In genomic region chrX:1378306-1378758, GRCh38 we compare ENCODE assay signal across 22 cellular contexts. TPM values are rescaled to one million over a fixed set of nuclear protein-coding genes. Genes with fewer than 3 reads are reported as not detected.
A peak's percentile ranks its signal among the peaks of the same experiment; 100 is the strongest.
DNase-seq lines count a peak whose midpoint lies in the region; ATAC-seq and TF ChIP-seq lines count a peak whose summit lies in the region.
"Had no signal": no experiment of that assay in that cellular context is flagged by ENCODE, and none has a peak within 500 bp of the region (broad histone marks: within the 10 kb centered on the region; RNA-seq: fewer than 3 reads in every experiment).

No MANE protein-coding gene starts in this region.

- peak overlapping the region; percentile 14 for H3K27ac Mint-ChIP-seq in activated naive CD4-positive, alpha-beta T cell treated with anti-CD3 and anti-CD28 coated beads, Interleukin-2, amount 10 ng/mL, durations not matched to agents 7 days and 5 days
- no peak overlapping the region for H3K27ac Mint-ChIP-seq in natural killer cell
- H3K27ac Mint-ChIP-seq in activated T-helper 17 cell treated with anti-CD3 and anti-CD28 coated beads, Interleukin-2, amount 50 U/mL, for 72 hours: no peak overlapping the region
- H3K27ac Mint-ChIP-seq: activated CD4-positive, alpha-beta T cell treated with anti-CD3 and anti-CD28 coated beads, Interleukin-2, amount 10 ng/mL, durations not matched to agents 7 days and 5 days; activated naive CD8-positive, alpha-beta T cell treated with anti-CD3 and anti-CD28 coated beads, Interleukin-2, amount 10 ng/mL, durations not matched to agents 7 days and 5 days; CD4-positive, CD25-positive, alpha-beta regulatory T cell; immature natural killer cell had no signal

- no peaks in the 10 kb centered on the region for H3K4me1 ChIP-seq in aorta (ENCODE audit: control insufficient read depth in 1 of 2, insufficient read depth in 2 of 2, low read length in 2 of 2)
- H3K4me1 ChIP-seq: body of pancreas, pancreas, uterus had no signal

- H3K36me3 Mint-ChIP-seq in activated naive CD4-positive, alpha-beta T cell treated with anti-CD3 and anti-CD28 coated beads, Interleukin-2, amount 10 ng/mL, durations not matched to agents 7 days and 5 days: peaks cover 8% of the 10 kb centered on the region
- H3K36me3 Mint-ChIP-seq in natural killer cell: no peaks in the 10 kb centered on the region
- H3K36me3 Mint-ChIP-seq in activated T-helper 17 cell treated with anti-CD3 and anti-CD28 coated beads, Interleukin-2, amount 50 U/mL, for 72 hours (ENCODE audit: low read depth): peaks cover 1% of the 10 kb centered on the region
- H3K36me3 Mint-ChIP-seq: immature natural killer cell had no signal

- no peak overlapping the region for H3K4me3 ChIP-seq in aorta (ENCODE audit: low read length in 2 of 2)
- H3K4me3 ChIP-seq: body of pancreas, coronary artery, pancreas, right lobe of liver, uterus had no signal

- intact Hi-C loops in natural killer cell (cut with micrococcal nuclease) (no loop called here), aorta (cut with DNase I) (no loop called here)

- no peak for TF ChIP-seq CTCF in natural killer cell (IDR thresholded peaks at IDR 0.05)

- 85 to 90% methylated on average over 24 of the region's 24 CpGs for WGBS in aorta, 2 donors

- peak; percentile 0; the same call in 1 of the 3 replicates for ATAC-seq in SK-N-SH treated with all-trans-retinoic acid at 6 μM for 48 hours
- peak in 2 of 3 donors; percentile 12 to 35 for ATAC-seq in natural killer cell
- ATAC-seq in aorta (ENCODE audit: low FRiP score): peak; percentile 46
- no peak for ATAC-seq in activated T-helper 17 cell treated with anti-CD3 and anti-CD28 coated beads, Interleukin-2, amount 50 U/mL, for 72 hours (replicated peaks)
- ATAC-seq: body of pancreas, left ventricle myocardium superior had no signal

- no peak overlapping the region for H3K27ac ChIP-seq in aorta (ENCODE audit: low read depth in 1 of 2, low read length in 2 of 2)
- H3K27ac ChIP-seq: body of pancreas, coronary artery, KMS-11, pancreas, right lobe of liver, uterus had no signal

- no peaks in the 10 kb centered on the region for H3K27me3 ChIP-seq in aorta (ENCODE audit: control insufficient read depth in 1 of 2, insufficient read depth in 2 of 2, low read length in 1 of 2)
- H3K27me3 ChIP-seq: body of pancreas, pancreas, right lobe of liver, uterus had no signal

- CTCF ChIA-PET in activated naive CD4-positive, alpha-beta T cell treated with anti-CD3 and anti-CD28 coated beads, Interleukin-2, amount 10 ng/mL, durations not matched to agents 7 days and 5 days (lab: Charles Lee): no interaction called here

- no peaks in the 10 kb centered on the region for H3K36me3 ChIP-seq in aorta (ENCODE audit: control insufficient read depth in 1 of 2, insufficient read depth in 2 of 2, low read length in 1 of 2)
- H3K36me3 ChIP-seq: pancreas, right lobe of liver, uterus had no signal

- peaks cover 3% of the 10 kb centered on the region for H3K4me1 Mint-ChIP-seq in activated naive CD4-positive, alpha-beta T cell treated with anti-CD3 and anti-CD28 coated beads, Interleukin-2, amount 10 ng/mL, durations not matched to agents 7 days and 5 days
- H3K4me1 Mint-ChIP-seq in natural killer cell: no peaks in the 10 kb centered on the region
- H3K4me1 Mint-ChIP-seq in activated T-helper 17 cell treated with anti-CD3 and anti-CD28 coated beads, Interleukin-2, amount 50 U/mL, for 72 hours: no peaks in the 10 kb centered on the region
- H3K4me1 Mint-ChIP-seq: activated CD4-positive, alpha-beta T cell treated with anti-CD3 and anti-CD28 coated beads, Interleukin-2, amount 10 ng/mL, durations not matched to agents 7 days and 5 days had no signal

- H3K27me3 Mint-ChIP-seq in activated naive CD4-positive, alpha-beta T cell treated with anti-CD3 and anti-CD28 coated beads, Interleukin-2, amount 10 ng/mL, durations not matched to agents 7 days and 5 days: no peaks in the 10 kb centered on the region
- H3K27me3 Mint-ChIP-seq in natural killer cell (ENCODE audit: low read depth in 2 of 2): no peaks in the 10 kb centered on the region
- H3K27me3 Mint-ChIP-seq in activated T-helper 17 cell treated with anti-CD3 and anti-CD28 coated beads, Interleukin-2, amount 50 U/mL, for 72 hours: no peaks in the 10 kb centered on the region
- H3K27me3 Mint-ChIP-seq: activated CD4-positive, alpha-beta T cell treated with anti-CD3 and anti-CD28 coated beads, Interleukin-2, amount 10 ng/mL, durations not matched to agents 7 days and 5 days; activated naive CD8-positive, alpha-beta T cell treated with anti-CD3 and anti-CD28 coated beads, Interleukin-2, amount 10 ng/mL, durations not matched to agents 7 days and 5 days; CD4-positive, CD25-positive, alpha-beta regulatory T cell had no signal

- no peaks in the 10 kb centered on the region for H3K9me3 ChIP-seq in aorta (ENCODE audit: control insufficient read depth, low read length)
- H3K9me3 ChIP-seq: body of pancreas, pancreas, right lobe of liver, uterus had no signal

- H3K9me3 Mint-ChIP-seq in activated naive CD4-positive, alpha-beta T cell treated with anti-CD3 and anti-CD28 coated beads, Interleukin-2, amount 10 ng/mL, durations not matched to agents 7 days and 5 days: no peaks in the 10 kb centered on the region
- no peaks in the 10 kb centered on the region for H3K9me3 Mint-ChIP-seq in natural killer cell
- H3K9me3 Mint-ChIP-seq in activated T-helper 17 cell treated with anti-CD3 and anti-CD28 coated beads, Interleukin-2, amount 50 U/mL, for 72 hours: no peaks in the 10 kb centered on the region
- H3K9me3 Mint-ChIP-seq: activated CD4-positive, alpha-beta T cell treated with anti-CD3 and anti-CD28 coated beads, Interleukin-2, amount 10 ng/mL, durations not matched to agents 7 days and 5 days; activated naive CD8-positive, alpha-beta T cell treated with anti-CD3 and anti-CD28 coated beads, Interleukin-2, amount 10 ng/mL, durations not matched to agents 7 days and 5 days; CD4-positive, CD25-positive, alpha-beta regulatory T cell; immature natural killer cell had no signal

- no peak for DNase-seq in activated naive CD4-positive, alpha-beta T cell treated with anti-CD3 and anti-CD28 coated beads, Interleukin-2, amount 10 ng/mL, durations not matched to agents 7 days and 5 days
- no peak for DNase-seq in activated naive CD4-positive, alpha-beta T cell treated with Interleukin-2 at 50 U/mL for 16 hours
- DNase-seq in natural killer cell (no peak), aorta (peak in 1 of 2 donors; percentile 70), NCI-H446 treated with DMSO at 0.1 percent for 48 hours (lab: John Stamatoyannopoulos, UW) (no peak), NCI-H1417 (lab: John Stamatoyannopoulos, UW) (no peak)
- DNase-seq: activated CD4-positive, alpha-beta T cell treated with anti-CD3 and anti-CD28 coated beads, Interleukin-2, amount 10 ng/mL, durations not matched to agents 7 days and 5 days; activated naive CD8-positive, alpha-beta T cell treated with anti-CD3 and anti-CD28 coated beads, Interleukin-2, amount 10 ng/mL, durations not matched to agents 7 days and 5 days; CD4-positive, CD25-positive, alpha-beta regulatory T cell; immature natural killer cell; left ventricle myocardium superior; NCI-H2029 treated with DMSO at 0.1 percent for 48 hours; NK-92 treated with Interleukin-12 subunit alpha and Interleukin-12 subunit beta, amount 100 ng/mL, for 24 hours; RPMI8226; uterus had no signal

- H3K4me3 Mint-ChIP-seq in activated naive CD4-positive, alpha-beta T cell treated with anti-CD3 and anti-CD28 coated beads, Interleukin-2, amount 10 ng/mL, durations not matched to agents 7 days and 5 days: no peak overlapping the region
- H3K4me3 Mint-ChIP-seq in natural killer cell: no peak overlapping the region
- no peak overlapping the region for H3K4me3 Mint-ChIP-seq in activated T-helper 17 cell treated with anti-CD3 and anti-CD28 coated beads, Interleukin-2, amount 50 U/mL, for 72 hours
- H3K4me3 Mint-ChIP-seq: activated CD4-positive, alpha-beta T cell treated with anti-CD3 and anti-CD28 coated beads, Interleukin-2, amount 10 ng/mL, durations not matched to agents 7 days and 5 days; activated naive CD8-positive, alpha-beta T cell treated with anti-CD3 and anti-CD28 coated beads, Interleukin-2, amount 10 ng/mL, durations not matched to agents 7 days and 5 days; immature natural killer cell had no signal

TF ChIP-seq in SK-N-SH treated with all-trans-retinoic acid at 6 μM for 48 hours, 23 proteins besides CTCF, POLR2A, EP300 and RAD21:
- no peak for TF ChIP-seq GLIS3 (CRISPR knock-in tag; IDR thresholded peaks at IDR 0.05)
- TF ChIP-seq ISL1 (CRISPR knock-in tag; IDR thresholded peaks at IDR 0.05): no peak
- TF ChIP-seq RARB (CRISPR knock-in tag; IDR thresholded peaks at IDR 0.05): no peak
- no peak for TF ChIP-seq TCF4 (CRISPR knock-in tag; IDR thresholded peaks at IDR 0.05; ENCODE audit: borderline replicate concordance)

RNA-seq across cellular contexts. Expression of gene SLC25A6, which starts 13.6 kb away (rescaled TPM):
- 100 to 1,000 TPM; 157 to 197 (median 178) TPM for total RNA-seq in natural killer cell
- 100 to 1,000 TPM; 207 to 212 TPM for total RNA-seq in aorta
- 100 to 1,000 TPM; 316 to 348 TPM for polyA plus RNA-seq in aorta
- 100 to 1,000 TPM; 373 to 401 TPM for total RNA-seq in activated T-helper 17 cell treated with anti-CD3 and anti-CD28 coated beads, Interleukin-2, amount 50 U/mL, for 72 hours

RNA-seq across cellular contexts. Expression of gene IL3RA, which starts 41.7 kb away (rescaled TPM):
- total RNA-seq in natural killer cell (10 to 100 TPM in 1 of 3 donors, 1 to 10 TPM in 2; 3.3 to 97.9 (median 4.4) TPM), aorta (10 to 100 TPM in 1 of 2 donors, 1 to 10 TPM in 1; 6.3 to 21.9 TPM)
- under 1 TPM in 1 of 2 donors, not detected in 1; 0.95 TPM for polyA plus RNA-seq in aorta
- total RNA-seq in activated T-helper 17 cell treated with anti-CD3 and anti-CD28 coated beads, Interleukin-2, amount 50 U/mL, for 72 hours: 1 to 10 TPM in 1 of 2 donors, under 1 TPM in 1; 0.52 to 1.2 TPM
